28 cellular contexts compared by ENCODE assay signal in genomic region chr4:41197495-41197894, GRCh38. TPM values are rescaled to one million over a fixed set of nuclear protein-coding genes. Genes with fewer than 3 reads are reported as not detected.
"Had no signal": no experiment of that assay in that cellular context is flagged by ENCODE, and none has a peak within 500 bp of the region (broad histone marks: within the 10 kb centered on the region; RNA-seq: fewer than 3 reads in every experiment).

No MANE protein-coding gene starts in this region.

- H3K36me3 Mint-ChIP-seq: activated CD8-positive, alpha-beta memory T cell treated with anti-CD3 and anti-CD28 coated beads, Interleukin-2, amount 10 ng/mL, durations not matched to agents 7 days and 5 days; activated naive CD4-positive, alpha-beta T cell treated with anti-CD3 and anti-CD28 coated beads, Interleukin-2, amount 50 U/mL, for 24 hours had no signal

- H3K4me1 Mint-ChIP-seq: activated B cell treated with CpG ODN at 0.5 μM for 24 hours; activated CD4-positive, alpha-beta T cell treated with anti-CD3 and anti-CD28 coated beads, Interleukin-2, amount 10 ng/mL, durations not matched to agents 24 days and 14 days; activated CD8-positive, alpha-beta memory T cell treated with anti-CD3 and anti-CD28 coated beads, Interleukin-2, amount 10 ng/mL, durations not matched to agents 7 days and 5 days; activated naive CD4-positive, alpha-beta T cell treated with anti-CD3 and anti-CD28 coated beads, Interleukin-2, amount 50 U/mL, for 24 hours; central memory CD8-positive, alpha-beta T cell had no signal

- H3K4me3 Mint-ChIP-seq: activated B cell treated with CpG ODN at 0.5 μM for 24 hours; activated CD4-positive, alpha-beta T cell treated with anti-CD3 and anti-CD28 coated beads, Interleukin-2, amount 10 ng/mL, durations not matched to agents 24 days and 14 days; activated CD8-positive, alpha-beta memory T cell treated with anti-CD3 and anti-CD28 coated beads, Interleukin-2, amount 10 ng/mL, durations not matched to agents 7 days and 5 days; activated naive CD4-positive, alpha-beta T cell treated with anti-CD3 and anti-CD28 coated beads, Interleukin-2, amount 50 U/mL, for 24 hours; activated T-cell treated with anti-CD3 and anti-CD28 coated beads, Interleukin-2, amount 50 U/mL, for 24 hours; activated T-helper 1 cell treated with anti-CD3 and anti-CD28 coated beads, Interleukin-12 subunit alpha, Interleukin-12 subunit beta, Interleukin-2, Interleukin-4 antibody, amounts not matched to agents 30 ng/mL and 10 ng/mL and 1 ng/mL, durations not matched to agents 14 hours and 24 hours and 36 hours; central memory CD8-positive, alpha-beta T cell; T-helper 2 cell treated with Interferon-gamma antibody and Interleukin-4, amounts not matched to agents 5 μg/mL and 100 μg/mL, for 36 hours had no signal

- H3K27me3 ChIP-seq: body of pancreas had no signal

- H3K9me3 ChIP-seq: body of pancreas had no signal

- ATAC-seq: activated CD8-positive, alpha-beta memory T cell treated with anti-CD3 and anti-CD28 coated beads, Interleukin-2, amount 10 ng/mL, durations not matched to agents 7 days and 5 days; body of pancreas; Panc1; Right ventricle myocardium inferior had no signal

- H3K27ac ChIP-seq: body of pancreas, SK-N-MC had no signal

- H3K4me3 ChIP-seq: body of pancreas, SK-N-MC had no signal

- H3K27ac Mint-ChIP-seq: activated B cell treated with CpG ODN at 0.5 μM for 24 hours; activated CD4-positive, alpha-beta T cell treated with anti-CD3 and anti-CD28 coated beads, Interleukin-2, amount 10 ng/mL, durations not matched to agents 24 days and 14 days; activated CD8-positive, alpha-beta memory T cell treated with anti-CD3 and anti-CD28 coated beads, Interleukin-2, amount 10 ng/mL, durations not matched to agents 7 days and 5 days; activated naive CD4-positive, alpha-beta T cell treated with anti-CD3 and anti-CD28 coated beads, Interleukin-2, amount 50 U/mL, for 24 hours; activated T-cell treated with anti-CD3 and anti-CD28 coated beads, Interleukin-2, amount 50 U/mL, for 24 hours; activated T-helper 1 cell treated with anti-CD3 and anti-CD28 coated beads, Interleukin-12 subunit alpha, Interleukin-12 subunit beta, Interleukin-2, Interleukin-4 antibody, amounts not matched to agents 30 ng/mL and 10 ng/mL and 1 ng/mL, durations not matched to agents 14 hours and 24 hours and 36 hours; T-helper 2 cell treated with Interferon-gamma antibody and Interleukin-4, amounts not matched to agents 5 μg/mL and 100 μg/mL, for 36 hours had no signal

- H3K9me3 Mint-ChIP-seq: activated B cell treated with CpG ODN at 0.5 μM for 24 hours; activated CD4-positive, alpha-beta T cell treated with anti-CD3 and anti-CD28 coated beads, Interleukin-2, amount 10 ng/mL, durations not matched to agents 24 days and 14 days; activated naive CD4-positive, alpha-beta T cell treated with anti-CD3 and anti-CD28 coated beads, Interleukin-2, amount 50 U/mL, for 24 hours; activated T-cell treated with anti-CD3 and anti-CD28 coated beads, Interleukin-2, amount 50 U/mL, for 24 hours; activated T-helper 1 cell treated with anti-CD3 and anti-CD28 coated beads, Interleukin-12 subunit alpha, Interleukin-12 subunit beta, Interleukin-2, Interleukin-4 antibody, amounts not matched to agents 30 ng/mL and 10 ng/mL and 1 ng/mL, durations not matched to agents 14 hours and 24 hours and 36 hours; T-helper 2 cell treated with Interferon-gamma antibody and Interleukin-4, amounts not matched to agents 5 μg/mL and 100 μg/mL, for 36 hours had no signal

- DNase-seq: activated B cell treated with CpG ODN at 0.5 μM for 24 hours; activated CD4-positive, alpha-beta T cell treated with anti-CD3 and anti-CD28 coated beads for 1 hour; activated CD4-positive, alpha-beta T cell treated with anti-CD3 and anti-CD28 coated beads, Interleukin-2, amount 10 ng/mL, durations not matched to agents 24 days and 14 days; activated CD4-positive, alpha-beta T cell treated with anti-CD3 and anti-CD28 coated beads, Interleukin-2, amount 50 U/mL, for 48 hours; activated CD8-positive, alpha-beta memory T cell treated with anti-CD3 and anti-CD28 coated beads, Interleukin-2, amount 10 ng/mL, durations not matched to agents 7 days and 5 days; activated effector memory CD4-positive, alpha-beta T cell treated with Interleukin-2 at 50 U/mL for 16 hours; activated naive CD4-positive, alpha-beta T cell; activated T-cell treated with anti-CD3 and anti-CD28 coated beads, Interleukin-2, amount 50 U/mL, for 24 hours; aorta; body of pancreas; MM.1S; NCI-H1105; NCI-H1436; NCI-H1694 treated with DMSO at 0.1 percent for 48 hours; NCI-H2029 treated with DMSO at 0.1 percent for 48 hours; NCI-H510A treated with DMSO at 0.1 percent for 48 hours; NCI-H69; OCI-M1; RPMI8226; SW 1271 had no signal

RNA-seq across cellular contexts. Expression of gene UCHL1, which starts 59.2 kb away (rescaled TPM):
- total RNA-seq: T-helper 1 cell treated with Interleukin-12 subunit alpha and Interleukin-12 subunit beta and Interleukin-4 antibody, amounts not matched to agents 30 ng/mL and 1 ng/mL, for 36 hours had no signal
